In genomic region chr15:48144889-48145288, GRCh38 we compare ENCODE assay signal across 14 cellular contexts. TPM values are rescaled to one million over a fixed set of nuclear protein-coding genes. Genes with fewer than 3 reads are reported as not detected.
A peak's percentile ranks its signal among the peaks of the same experiment; 100 is the strongest.
DNase-seq lines count a peak whose midpoint lies in the region; ATAC-seq and TF ChIP-seq lines count a peak whose summit lies in the region.
"Had no signal": no experiment of that assay in that cellular context is flagged by ENCODE, and none has a peak within 500 bp of the region (broad histone marks: within the 10 kb centered on the region; RNA-seq: fewer than 3 reads in every experiment).

No MANE protein-coding gene starts in this region.

- in situ Hi-C loops in GM13976 (cut with MboI; ENCODE audit: low sequenced_read_pairs, unreplicated experiment): no loop called here

- CTCF ChIA-PET in activated CD8-positive, alpha-beta T cell treated with anti-CD3 and anti-CD28 coated beads, Interleukin-2, amount 10 ng/mL, durations not matched to agents 7 days and 5 days (lab: Charles Lee): no interaction called here

- peaks cover 4 to 55% (median 48%) of the 10 kb centered on the region in 4 donors for H3K4me1 ChIP-seq in esophagus muscularis mucosa

- H3K9me3 ChIP-seq in esophagus muscularis mucosa: no peaks in the 10 kb centered on the region
- H3K9me3 ChIP-seq: HAP-1 had no signal

- POLR2A ChIA-PET in activated CD8-positive, alpha-beta T cell treated with anti-CD3 and anti-CD28 coated beads, Interleukin-2, amount 10 ng/mL, durations not matched to agents 7 days and 5 days (lab: Charles Lee): no interaction called here

- 43% methylated on average over 1 of the region's 1 CpG for WGBS in esophagus muscularis mucosa

- H3K27ac Mint-ChIP-seq in activated CD8-positive, alpha-beta T cell treated with anti-CD3 and anti-CD28 coated beads, Interleukin-2, amount 10 ng/mL, durations not matched to agents 7 days and 5 days: no peak overlapping the region
- H3K27ac Mint-ChIP-seq in activated naive CD4-positive, alpha-beta T cell treated with anti-CD3 and anti-CD28 coated beads, Interleukin-2, amount 50 U/mL, for 72 hours: no peak overlapping the region
- H3K27ac Mint-ChIP-seq: activated CD8-positive, alpha-beta T cell treated with anti-CD3 and anti-CD28 coated beads for 36 hours; B cell; endodermal cell; immature natural killer cell had no signal

- no peak overlapping the region for H3K4me3 ChIP-seq in esophagus muscularis mucosa
- H3K4me3 ChIP-seq: HAP-1 had no signal

- H3K27me3 ChIP-seq in esophagus muscularis mucosa: no peaks in the 10 kb centered on the region

- DNase-seq in GM13976 (ENCODE audit: low spot score) (peak; percentile 6), MV-4-11 (lab: John Stamatoyannopoulos, UW) (peak; percentile 83), esophagus muscularis mucosa (ENCODE audit: extremely low spot score) (no peak), COLO668 (lab: John Stamatoyannopoulos, UW; ENCODE audit: unreplicated experiment) (no peak), cerebellum (ENCODE audit: low spot score) (no peak)
- no peak for DNase-seq in activated CD8-positive, alpha-beta T cell treated with anti-CD3 and anti-CD28 coated beads, Interleukin-2, amount 10 ng/mL, durations not matched to agents 7 days and 5 days
- no peak for DNase-seq in activated naive CD4-positive, alpha-beta T cell treated with anti-CD3 and anti-CD28 coated beads, Interleukin-2, amount 50 U/mL, for 72 hours (ENCODE audit: low spot score in 2 of 2)
- DNase-seq: activated CD8-positive, alpha-beta T cell treated with anti-CD3 and anti-CD28 coated beads for 36 hours; endodermal cell; immature natural killer cell; stimulated activated CD4-positive, alpha-beta T cell treated with anti-CD3 and anti-CD28 coated beads, Interleukin-1b, Interleukin-23, amount 100 ng/mL, for 48 hours had no signal

- no peak for TF ChIP-seq CTCF in GM13976 (IDR thresholded peaks at IDR 0.05; ENCODE audit: borderline replicate concordance, control extremely low read depth, extremely low read depth, insufficient read depth, missing control alignments)
- TF ChIP-seq CTCF in esophagus muscularis mucosa (IDR thresholded peaks at IDR 0.05): no peak

- no peak overlapping the region for H3K4me3 Mint-ChIP-seq in activated CD8-positive, alpha-beta T cell treated with anti-CD3 and anti-CD28 coated beads, Interleukin-2, amount 10 ng/mL, durations not matched to agents 7 days and 5 days
- H3K4me3 Mint-ChIP-seq: activated CD8-positive, alpha-beta T cell treated with anti-CD3 and anti-CD28 coated beads for 36 hours; B cell; endodermal cell; immature natural killer cell had no signal

- H3K4me1 Mint-ChIP-seq in activated CD8-positive, alpha-beta T cell treated with anti-CD3 and anti-CD28 coated beads, Interleukin-2, amount 10 ng/mL, durations not matched to agents 7 days and 5 days (ENCODE audit: low read depth): peaks cover 6% of the 10 kb centered on the region
- H3K4me1 Mint-ChIP-seq: endodermal cell had no signal

- no peak for TF ChIP-seq POLR2A in esophagus muscularis mucosa (IDR thresholded peaks at IDR 0.05; ENCODE audit: low read depth)

- no peaks in the 10 kb centered on the region for H3K27me3 Mint-ChIP-seq in activated CD8-positive, alpha-beta T cell treated with anti-CD3 and anti-CD28 coated beads, Interleukin-2, amount 10 ng/mL, durations not matched to agents 7 days and 5 days (ENCODE audit: low read depth)
- H3K27me3 Mint-ChIP-seq: activated CD8-positive, alpha-beta T cell treated with anti-CD3 and anti-CD28 coated beads for 36 hours; B cell had no signal

- ATAC-seq in GM21717 (IDR thresholded peaks at IDR 0.05; ENCODE audit: unreplicated experiment): peak; percentile 58
- ATAC-seq in activated CD8-positive, alpha-beta T cell treated with anti-CD3 and anti-CD28 coated beads, Interleukin-2, amount 10 ng/mL, durations not matched to agents 7 days and 5 days: no peak
- no peak for ATAC-seq in activated naive CD4-positive, alpha-beta T cell treated with anti-CD3 and anti-CD28 coated beads, Interleukin-2, amount 50 U/mL, for 72 hours
- ATAC-seq: activated CD8-positive, alpha-beta T cell treated with anti-CD3 and anti-CD28 coated beads for 36 hours had no signal

- peaks cover 0 to 6% (median 2%) of the 10 kb centered on the region in 4 donors for H3K36me3 ChIP-seq in esophagus muscularis mucosa

- peaks cover 25% of the 10 kb centered on the region for H3K36me3 Mint-ChIP-seq in activated CD8-positive, alpha-beta T cell treated with anti-CD3 and anti-CD28 coated beads, Interleukin-2, amount 10 ng/mL, durations not matched to agents 7 days and 5 days (ENCODE audit: low read depth)
- peaks cover 0 to 4% of the 10 kb centered on the region in 2 donors for H3K36me3 Mint-ChIP-seq in activated naive CD4-positive, alpha-beta T cell treated with anti-CD3 and anti-CD28 coated beads, Interleukin-2, amount 50 U/mL, for 72 hours

- no peaks in the 10 kb centered on the region for H3K9me3 Mint-ChIP-seq in activated CD8-positive, alpha-beta T cell treated with anti-CD3 and anti-CD28 coated beads, Interleukin-2, amount 10 ng/mL, durations not matched to agents 7 days and 5 days (ENCODE audit: insufficient read depth)
- H3K9me3 Mint-ChIP-seq in activated naive CD4-positive, alpha-beta T cell treated with anti-CD3 and anti-CD28 coated beads, Interleukin-2, amount 50 U/mL, for 72 hours: no peaks in the 10 kb centered on the region
- H3K9me3 Mint-ChIP-seq: activated CD8-positive, alpha-beta T cell treated with anti-CD3 and anti-CD28 coated beads for 36 hours; endodermal cell had no signal

- TF ChIP-seq EP300 in esophagus muscularis mucosa (IDR thresholded peaks at IDR 0.05): no peak

- H3K27ac ChIP-seq in esophagus muscularis mucosa (replicated peaks in 1 of 4): peak overlapping the region; percentile 23 to 58 (median 44)

- intact Hi-C loops in esophagus muscularis mucosa (cut with DNase I): no loop called here

RNA-seq across cellular contexts. Expression of gene SLC24A5, which starts 24.1 kb away (rescaled TPM):
- total RNA-seq in esophagus muscularis mucosa: not detected
- total RNA-seq in activated CD8-positive, alpha-beta T cell treated with anti-CD3 and anti-CD28 coated beads, Interleukin-2, amount 10 ng/mL, durations not matched to agents 7 days and 5 days: not detected
- total RNA-seq in cerebellum: 0.18 TPM
- not detected for total RNA-seq in activated naive CD4-positive, alpha-beta T cell treated with anti-CD3 and anti-CD28 coated beads, Interleukin-2, amount 50 U/mL, for 72 hours
- total RNA-seq: activated CD8-positive, alpha-beta T cell treated with anti-CD3 and anti-CD28 coated beads for 36 hours; B cell; endodermal cell had no signal

RNA-seq across cellular contexts. Expression of gene MYEF2, which starts 33.2 kb away (rescaled TPM):
- total RNA-seq in esophagus muscularis mucosa: 10 to 100 TPM; 20.0 to 41.1 (median 27.3) TPM
- 10 to 100 TPM; 25.4 to 28.5 TPM for total RNA-seq in activated CD8-positive, alpha-beta T cell treated with anti-CD3 and anti-CD28 coated beads, Interleukin-2, amount 10 ng/mL, durations not matched to agents 7 days and 5 days
- total RNA-seq in cerebellum: 137 TPM
- total RNA-seq in activated naive CD4-positive, alpha-beta T cell treated with anti-CD3 and anti-CD28 coated beads, Interleukin-2, amount 50 U/mL, for 72 hours: 10 to 100 TPM; 33.0 to 46.4 TPM

RNA-seq across cellular contexts. Expression of gene CTXN2, which starts 46.6 kb away (rescaled TPM):
- total RNA-seq in esophagus muscularis mucosa: under 1 TPM in 1 of 4 donors, not detected in 3; 0.11 TPM
- total RNA-seq in activated CD8-positive, alpha-beta T cell treated with anti-CD3 and anti-CD28 coated beads, Interleukin-2, amount 10 ng/mL, durations not matched to agents 7 days and 5 days: not detected
- total RNA-seq in cerebellum: 1.00 TPM
- not detected for total RNA-seq in activated naive CD4-positive, alpha-beta T cell treated with anti-CD3 and anti-CD28 coated beads, Interleukin-2, amount 50 U/mL, for 72 hours
- total RNA-seq: activated CD8-positive, alpha-beta T cell treated with anti-CD3 and anti-CD28 coated beads for 36 hours had no signal

Comparison
In these comparisons a context has a peak if more than half of its experiments do, and no peak if none do; other contexts are left out.
1. DNase-seq: peak in GM13976 (single experiment) and MV-4-11 (single experiment); none in esophagus muscularis mucosa (single experiment), activated CD8-positive, alpha-beta T cell treated with anti-CD3 and anti-CD28 coated beads, Interleukin-2, amount 10 ng/mL, durations not matched to agents 7 days and 5 days (single experiment), COLO668 (single experiment), cerebellum (single experiment) and activated naive CD4-positive, alpha-beta T cell treated with anti-CD3 and anti-CD28 coated beads, Interleukin-2, amount 50 U/mL, for 72 hours (0 of 2).